In genomic region chr9:68241683-68242082, GRCh38 we compare ENCODE assay signal across 8 cellular contexts. TPM values are rescaled to one million over a fixed set of nuclear protein-coding genes. Genes with fewer than 3 reads are reported as not detected.
DNase-seq lines count a peak whose midpoint lies in the region; ATAC-seq, FAIRE-seq and TF ChIP-seq lines count a peak whose summit lies in the region.
"Not testable (repeated sequence)": the region's sequence is repeated elsewhere in the genome, so short reads cannot be mapped to it uniquely, and the experiment has no call there.

Gene ZNG1C, plus strand, starts transcription at chr9:68241983. Its CDS starts 49 bp downstream, at chr9:68242032.

- H3K4me2 ChIP-seq in A549; K562 (ENCODE audit: insufficient read depth, low read length): not testable (repeated sequence)

- not testable (repeated sequence) for H3K9me3 ChIP-seq in A549; K562 (replicated peaks; ENCODE audit: control insufficient read depth, insufficient read depth, low read depth, low read length); small intestine (ENCODE audit: control insufficient read depth, low read depth)

- CTCF ChIA-PET in A549 (lab: Yijun Ruan, JAX); WTC11 (lab: Charles Lee); K562 (lab: Yijun Ruan, JAX; ENCODE audit: low intra/inter-chr PET ratio): not testable (repeated sequence)

- POLR2A ChIA-PET in A549 (lab: Yijun Ruan, JAX); WTC11 (lab: Charles Lee); K562 (lab: Yijun Ruan, JAX); naive thymus-derived CD8-positive, alpha-beta T cell (lab: Charles Lee): not testable (repeated sequence)

- TF ChIP-seq EP300 in A549 (IDR thresholded peaks at IDR 0.05); K562 (IDR thresholded peaks at IDR 0.05; ENCODE audit: low read length): not testable (repeated sequence)

- not testable (repeated sequence) for H3K4me1 Mint-ChIP-seq in WTC11; naive thymus-derived CD8-positive, alpha-beta T cell

- FAIRE-seq in A549 (lab: Jason Lieb, UNC); K562 (lab: Jason Lieb, UNC); small intestine (lab: Jason Lieb, UNC): not testable (repeated sequence)

- intact Hi-C loops in K562 (cut with micrococcal nuclease) = not testable (repeated sequence)

- H3K27me3 Mint-ChIP-seq in WTC11 (ENCODE audit: low read depth); naive thymus-derived CD8-positive, alpha-beta T cell: not testable (repeated sequence)

- H3K36me3 ChIP-seq in K562 (ENCODE audit: control insufficient read depth, insufficient read depth, low read length); kidney epithelial cell (ENCODE audit: control insufficient read depth, insufficient read depth, low read length); small intestine (ENCODE audit: control insufficient read depth in 2 of 2, insufficient read depth in 2 of 2, low read length in 2 of 2): not testable (repeated sequence)

- not testable (repeated sequence) for TF ChIP-seq RAD21 in A549 (conservative IDR thresholded peaks at IDR 0.05 in 1 of 2, IDR thresholded peaks at IDR 0.05 in 1 of 2); K562 (CRISPR knock-in tag; conservative IDR thresholded peaks at IDR 0.05 in 1 of 2, IDR thresholded peaks at IDR 0.05 in 1 of 2)

- H3K9me3 Mint-ChIP-seq in WTC11; naive thymus-derived CD8-positive, alpha-beta T cell: not testable (repeated sequence)

- H3K27ac ChIP-seq in A549; K562 (ENCODE audit: extremely low read depth, low read depth, low read length); small intestine (ENCODE audit: low read depth in 1 of 2, low read length in 1 of 2): not testable (repeated sequence)

- not testable (repeated sequence) for H3K79me2 ChIP-seq in K562 (ENCODE audit: control insufficient read depth, insufficient read depth, low read length)

- not testable (repeated sequence) for H2AFZ ChIP-seq in K562 (ENCODE audit: low read depth, low read length)

- not testable (repeated sequence) for TF ChIP-seq CTCF in A549 (IDR thresholded peaks at IDR 0.05); WTC11 (IDR thresholded peaks at IDR 0.05); K562 (IDR thresholded peaks at IDR 0.05 in 2 of 3, conservative IDR thresholded peaks at IDR 0.05 in 1 of 3; ENCODE audit: insufficient read depth in 2 of 3, low read depth in 1 of 3, low read length in 3 of 3); kidney epithelial cell (IDR thresholded peaks at IDR 0.05; ENCODE audit: insufficient read depth, low read length, poor library complexity, severe bottlenecking)

- H3K4me3 Mint-ChIP-seq in WTC11; naive thymus-derived CD8-positive, alpha-beta T cell: not testable (repeated sequence)

- H3K27me3 ChIP-seq in K562 (ENCODE audit: control insufficient read depth in 2 of 2, insufficient read depth in 2 of 2, low read length in 2 of 2); kidney epithelial cell (ENCODE audit: control insufficient read depth, insufficient read depth, low read length); small intestine (ENCODE audit: control insufficient read depth in 2 of 2, insufficient read depth in 2 of 2, low read length in 2 of 2): not testable (repeated sequence)

- not testable (repeated sequence) for H3K9ac ChIP-seq in K562 (ENCODE audit: insufficient read depth in 1 of 2, low read depth in 2 of 2, low read length in 2 of 2)

- not testable (repeated sequence) for TF ChIP-seq POLR2A in A549 (IDR thresholded peaks at IDR 0.05; ENCODE audit: low read length); K562 (conservative IDR thresholded peaks at IDR 0.05)

- not testable (repeated sequence) for H3K4me3 ChIP-seq in A549; K562; kidney epithelial cell (ENCODE audit: low read depth, low read length); small intestine (ENCODE audit: low read depth in 1 of 2, low read length in 2 of 2)

- H3K4me1 ChIP-seq in A549; K562 (replicated peaks in 1 of 2; ENCODE audit: control insufficient read depth in 2 of 2, insufficient read depth in 2 of 2, low read length in 2 of 2); small intestine (ENCODE audit: control insufficient read depth in 2 of 2, insufficient read depth in 1 of 2, low read depth in 1 of 2, low read length in 1 of 2): not testable (repeated sequence)

- H4K20me1 ChIP-seq in K562 (replicated peaks; ENCODE audit: control insufficient read depth, insufficient read depth, low read length) = not testable (repeated sequence)

- not testable (repeated sequence) for ATAC-seq in A549; WTC11; K562; esophagus mucosa; naive thymus-derived CD8-positive, alpha-beta T cell

- no CpG with 5 or more reads among the region's 32 CpGs for WGBS in A549 (ENCODE audit: missing lambda C conversion rate)
- no CpG with 5 or more reads among the region's 32 CpGs for WGBS in K562 (ENCODE audit: insufficient coverage, low coverage, missing lambda C conversion rate)
- no CpG with 5 or more reads among the region's 32 CpGs for WGBS in small intestine, 3 donors

- not testable (repeated sequence) for H3K27ac Mint-ChIP-seq in WTC11; naive thymus-derived CD8-positive, alpha-beta T cell

- BruUV-seq in K562 (replicated peaks; lab: Mats Ljungman, UMichigan) = not testable (repeated sequence)

- DNase-seq in A549 (ENCODE audit: low read depth in 1 of 2, low spot score in 1 of 2); HT-29 (ENCODE audit: low spot score); WTC11 (ENCODE audit: low spot score); K562 (ENCODE audit: extremely low read depth in 1 of 4, low spot score in 3 of 4); kidney epithelial cell (ENCODE audit: low read depth); naive thymus-derived CD8-positive, alpha-beta T cell; small intestine: not testable (repeated sequence)

- not testable (repeated sequence) for H3K36me3 Mint-ChIP-seq in WTC11; naive thymus-derived CD8-positive, alpha-beta T cell

- in situ Hi-C loops in K562 (cut with MboI) = not testable (repeated sequence)

- H3K9me1 ChIP-seq in K562 (ENCODE audit: control insufficient read depth, insufficient read depth, low read length) = not testable (repeated sequence)

RNA-seq across cellular contexts. Expression of gene ZNG1C, which starts in this region (rescaled TPM):
- 44.3 and 95.5 TPM in 2 replicates for polyA plus RNA-seq in A549 (2011; rRNA removed)
- 37.9 and 56.1 TPM in 2 replicates for polyA plus RNA-seq in A549 (2012; cell fraction: cytosol; rRNA removed)
- polyA plus RNA-seq in A549 (2012; cell fraction: nucleus; rRNA removed) = 19.6 and 20.1 TPM in 2 replicates
- 48.6 to 52.5 TPM (median 48.7 TPM) in 3 replicates for polyA plus RNA-seq in A549 (2017; fragmentation: RNase III; extraction: RNeasy Plus Mini Kit Qiagen cat#74134 plus additional on column Dnase treatment)
- 44.6 and 55.6 TPM in 2 replicates for polyA minus RNA-seq in A549 (2011; rRNA and poly(A)+ RNA removed)
- 65.6 and 75.5 TPM in 2 replicates for total RNA-seq in HT-29 (2014; rRNA removed; shearing (Covaris generic))
- total RNA-seq in WTC11 (2021) = 22.2 to 27.4 TPM (median 22.5 TPM) in 3 replicates
- 67.4 and 171 TPM in 2 replicates for total RNA-seq in K562 (2011; cell fraction: chromatin; rRNA removed; ENCODE audit: low replicate concordance)
- 34.2 and 45.1 TPM in 2 replicates for total RNA-seq in K562 (2011; cell fraction: nucleolus; rRNA removed)
- total RNA-seq in K562 (2011; cell fraction: nucleoplasm; rRNA removed) = 80.1 and 110 TPM in 2 replicates
- total RNA-seq in K562 (2014; rRNA removed) = 34.1 and 93.1 TPM in 2 replicates
- 60.8 and 68.1 TPM in 2 replicates for total RNA-seq in K562 (2014; rRNA removed; fragmentation: Illumina TruSeq; extraction: Trizol)
- total RNA-seq in K562 (2015; rRNA removed; fragmentation: Illumina TruSeq; extraction: Trizol) = 61.2 and 65.0 TPM in 2 replicates
- 24.2 and 29.1 TPM in 2 replicates for total RNA-seq in K562 (2021)
- polyA plus RNA-seq in K562 (2011; rRNA removed) = 31.5 and 43.7 TPM in 2 replicates
- polyA plus RNA-seq in K562 (2011; cell fraction: cytosol; rRNA removed) = 9.9 and 13.5 TPM in 2 replicates
- 49.2 and 56.4 TPM in 2 replicates for polyA plus RNA-seq in K562 (2011; cell fraction: nucleus; rRNA removed)
- 11.2 and 57.0 TPM in 2 replicates for polyA plus RNA-seq in K562 (2012)
- 65.2 and 71.2 TPM in 2 replicates for polyA plus RNA-seq in K562 (2014; fragmentation: Illumina TruSeq; extraction: Trizol)
- polyA plus RNA-seq in K562 (2014; fragmentation: Nextera tagmentation; extraction: Ambion mirVana) = 100 to 1,000 TPM; 132 to 135 TPM
- 23.8 and 93.4 TPM in 2 replicates for polyA plus RNA-seq in K562 (2014; rRNA removed)
- polyA minus RNA-seq in K562 (2011; rRNA and poly(A)+ RNA removed) = 90.3 and 102 TPM in 2 replicates
- 8.6 and 11.4 TPM in 2 replicates for polyA minus RNA-seq in K562 (2011; cell fraction: cytosol; rRNA and poly(A)+ RNA removed)
- polyA minus RNA-seq in K562 (2011; cell fraction: nucleus; rRNA and poly(A)+ RNA removed) = 79.6 and 127 TPM in 2 replicates
- total RNA-seq in esophagus mucosa = 26.9 TPM
- total RNA-seq in kidney epithelial cell = 19.4 and 19.9 TPM in 2 replicates
- 10 to 100 TPM; 53.7 to 55.4 TPM for total RNA-seq in naive thymus-derived CD8-positive, alpha-beta T cell
- polyA plus RNA-seq in naive thymus-derived CD8-positive, alpha-beta T cell = 10 to 100 TPM; 20.3 to 23.3 (median 20.4) TPM
- 10 to 100 TPM; 14.1 to 25.7 (median 19.7) TPM for polyA plus RNA-seq in small intestine
